ENCODE assay signal across 9 cellular contexts in genomic region chr2:183093857-183094657, GRCh38. TPM values are rescaled to one million over a fixed set of nuclear protein-coding genes. Genes with fewer than 3 reads are reported as not detected.
DNase-seq lines count a peak whose midpoint lies in the region; ATAC-seq, FAIRE-seq and TF ChIP-seq lines count a peak whose summit lies in the region.
"Had no signal": no experiment of that assay in that cellular context is flagged by ENCODE, and none has a peak within 500 bp of the region (broad histone marks: within the 10 kb centered on the region; RNA-seq: fewer than 3 reads in every experiment).

No MANE protein-coding gene starts in this region.

- no peaks in the 10 kb centered on the region for H3K36me3 ChIP-seq in astrocyte (ENCODE audit: insufficient read depth, low read length)

- ATAC-seq in GM19351 (IDR thresholded peaks at IDR 0.05; ENCODE audit: unreplicated experiment) (peak; percentile 77), HG03045 (IDR thresholded peaks at IDR 0.05; ENCODE audit: unreplicated experiment) (peak; percentile 65)

- no peaks in the 10 kb centered on the region for H4K20me1 ChIP-seq in astrocyte (ENCODE audit: insufficient read depth, low read length)

- H3K9ac ChIP-seq in astrocyte (ENCODE audit: low read length), result no peak overlapping the region

- no peak overlapping the region for H2AFZ ChIP-seq in astrocyte (ENCODE audit: low read depth, low read length)

- no peak overlapping the region for H3K27ac ChIP-seq in astrocyte (ENCODE audit: low read depth, low read length)

- TF ChIP-seq CTCF in astrocyte (IDR thresholded peaks at IDR 0.05; ENCODE audit: insufficient read depth, low read depth, low read length), result peak; percentile 13

- H3K9me3 Mint-ChIP-seq in astrocyte (ENCODE audit: unreplicated experiment), result no peaks in the 10 kb centered on the region

- H3K27me3 Mint-ChIP-seq in astrocyte (ENCODE audit: low read depth, unreplicated experiment), result no peaks in the 10 kb centered on the region

- no peak overlapping the region for H3K27ac Mint-ChIP-seq in astrocyte (ENCODE audit: unreplicated experiment)

- H3K4me2 ChIP-seq in astrocyte (ENCODE audit: low read length), result peak overlapping the region; percentile 56

- H3K9me3 ChIP-seq in astrocyte (ENCODE audit: insufficient read depth, low read depth, low read length), result no peaks in the 10 kb centered on the region

- DNase-seq in AG08396 (ENCODE audit: low spot score) (peak; percentile 16), astrocyte (ENCODE audit: low read depth) (peak; percentile 45), NCI-H146 treated with DMSO at 0.1 percent for 48 hours (lab: John Stamatoyannopoulos, UW; ENCODE audit: unreplicated experiment) (no peak), posterior vena cava (ENCODE audit: low spot score) (no peak), NCI-H345 treated with DMSO at 0.1 percent for 48 hours (lab: John Stamatoyannopoulos, UW; ENCODE audit: unreplicated experiment) (no peak)
- DNase-seq in activated CD4-positive, alpha-beta T cell treated with anti-CD3 and anti-CD28 coated beads, Interleukin-2, amount 50 U/mL, for 1 hour, result no peak
- DNase-seq: activated gamma-delta T cell treated with Interleukin-2 at 50 U/mL for 16 hours had no signal

- intact Hi-C loops in posterior vena cava (cut with DNase I), result no loop called here

- no peaks in the 10 kb centered on the region for H3K27me3 ChIP-seq in astrocyte (ENCODE audit: insufficient read depth, low read length)

- no peak overlapping the region for H3K4me3 Mint-ChIP-seq in astrocyte (ENCODE audit: unreplicated experiment)

- no peaks in the 10 kb centered on the region for H3K79me2 ChIP-seq in astrocyte (ENCODE audit: insufficient read depth, low read length)

- H3K4me1 Mint-ChIP-seq in astrocyte (ENCODE audit: low read depth, unreplicated experiment), result peaks cover 6% of the 10 kb centered on the region

- H3K4me1 ChIP-seq in astrocyte (ENCODE audit: insufficient read depth, low read length), result peaks cover 6% of the 10 kb centered on the region

- no peaks in the 10 kb centered on the region for H3K36me3 Mint-ChIP-seq in astrocyte (ENCODE audit: low read depth, unreplicated experiment)

- no peak for FAIRE-seq in astrocyte (lab: Jason Lieb, UNC)

- no peak overlapping the region for H3K4me3 ChIP-seq in astrocyte (ENCODE audit: insufficient read depth, low read depth, low read length)

RNA-seq across cellular contexts. Expression of gene DUSP19, which starts 15.5 kb away (rescaled TPM):
- total RNA-seq in astrocyte (3.1 and 3.7 TPM in 2 replicates), posterior vena cava (1 to 10 TPM; 5.7 to 9.1 TPM)

RNA-seq across cellular contexts. Expression of gene NUP35, which starts 30.2 kb away (rescaled TPM):
- total RNA-seq in astrocyte (11.3 and 12.0 TPM in 2 replicates), posterior vena cava (10 to 100 TPM in 1 of 2 donors, 1 to 10 TPM in 1; 9.8 to 11.7 TPM)

RNA-seq across cellular contexts. Expression of gene NCKAP1, which starts 55.8 kb away (rescaled TPM):
- total RNA-seq in astrocyte (164 and 167 TPM in 2 replicates), posterior vena cava (100 to 1,000 TPM; 187 to 280 TPM)

Comparison
In these comparisons a context has a peak if more than half of its experiments do, and no peak if none do; other contexts are left out.
1. DNase-seq: peak in AG08396 (single experiment) and astrocyte (single experiment); none in NCI-H146 treated with DMSO at 0.1 percent for 48 hours (single experiment), posterior vena cava (single experiment), activated CD4-positive, alpha-beta T cell treated with anti-CD3 and anti-CD28 coated beads, Interleukin-2, amount 50 U/mL, for 1 hour (single experiment) and NCI-H345 treated with DMSO at 0.1 percent for 48 hours (single experiment).